Comparison of ENCODE assay signal across 19 cellular contexts in the genomic region with DNA sequence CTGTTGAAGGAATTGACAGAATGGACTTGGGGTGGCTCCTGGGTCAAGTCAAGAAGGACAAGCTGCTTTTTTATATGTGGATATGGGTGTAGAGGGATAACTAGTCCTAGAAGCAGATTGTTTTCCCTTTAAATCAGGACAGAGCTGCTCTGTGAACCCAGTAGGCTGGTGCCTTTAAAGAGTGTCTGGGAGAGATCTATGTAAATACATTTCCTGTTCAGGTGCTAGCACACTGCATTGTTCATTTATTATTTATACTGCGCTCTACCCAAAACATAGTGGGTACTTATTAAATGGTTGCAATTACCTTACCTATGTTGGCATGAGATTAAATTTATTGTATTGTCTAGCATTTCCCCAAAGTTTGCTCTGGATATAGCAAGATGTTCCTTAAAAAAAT.
DNase-seq lines count a peak whose midpoint lies in the region; ATAC-seq and TF ChIP-seq lines count a peak whose summit lies in the region.
"Had no signal": no experiment of that assay in that cellular context is flagged by ENCODE, and none has a peak within 500 bp of the region (broad histone marks: within the 10 kb centered on the region; RNA-seq: fewer than 3 reads in every experiment).

No MANE protein-coding gene starts in this region.

- no peaks in the 10 kb centered on the region for H3K9me2 ChIP-seq in GM23338 (ENCODE audit: insufficient read depth)
- no peaks in the 10 kb centered on the region for H3K9me2 ChIP-seq in OCI-LY7 (ENCODE audit: insufficient read depth, low read length)
- H3K9me2 ChIP-seq: SK-N-SH had no signal

- H3K36me3 Mint-ChIP-seq in GM23338 (ENCODE audit: low read depth) (no peaks in the 10 kb centered on the region), nephron progenitor cell (ENCODE audit: low read depth) (no peaks in the 10 kb centered on the region)
- H3K36me3 Mint-ChIP-seq: stimulated activated effector memory CD8-positive, alpha-beta T cell treated with anti-CD3 and anti-CD28 coated beads, Interleukin-12 subunit alpha, Interleukin-12 subunit beta, amount 100 ng/mL, for 72 hours had no signal

- no peak for TF ChIP-seq CTCF in GM23338 (conservative IDR thresholded peaks at IDR 0.05; ENCODE audit: low read depth in 2 of 2)
- TF ChIP-seq CTCF in OCI-LY7 (conservative IDR thresholded peaks at IDR 0.05; ENCODE audit: low read length): no peak
- TF ChIP-seq CTCF in nephron progenitor cell (IDR thresholded peaks at IDR 0.05): no peak

- H3K27me3 Mint-ChIP-seq in GM23338 (ENCODE audit: insufficient read depth, low read depth, poor library complexity): no peaks in the 10 kb centered on the region
- H3K27me3 Mint-ChIP-seq in nephron progenitor cell (ENCODE audit: low read depth, poor library complexity): peaks cover 3% of the 10 kb centered on the region
- H3K27me3 Mint-ChIP-seq: dendritic cell treated with granulocyte-macrophage colony-stimulating factor and Interleukin-4, amounts not matched to agents 40 ng/mL and 50 ng/mL, for 4 days had no signal

- H3K4me3 ChIP-seq in GM23338 (no peak overlapping the region), OCI-LY7 (ENCODE audit: low read depth, low read length, poor library complexity, severe bottlenecking) (peak overlapping the region; percentile 7)
- H3K4me3 ChIP-seq: lung, right lobe of liver, thoracic aorta had no signal

- no peaks in the 10 kb centered on the region for H3K27me3 ChIP-seq in GM23338 (ENCODE audit: insufficient read depth)
- H3K27me3 ChIP-seq: right lobe of liver had no signal

- ATAC-seq in GM23338: no peak
- no peak for ATAC-seq in GM21390 (IDR thresholded peaks at IDR 0.05; ENCODE audit: unreplicated experiment)
- ATAC-seq: right lobe of liver; stimulated activated effector memory CD8-positive, alpha-beta T cell treated with anti-CD3 and anti-CD28 coated beads, Interleukin-12 subunit alpha, Interleukin-12 subunit beta, amount 100 ng/mL, for 72 hours had no signal

- peak; percentile 7 for DNase-seq in DMS153 (lab: John Stamatoyannopoulos, UW)
- no peak for DNase-seq in GM23338 (ENCODE audit: low spot score)
- peak; percentile 39 for DNase-seq in OCI-LY7 (ENCODE audit: low spot score)
- no peak for DNase-seq in nephron progenitor cell
- DNase-seq in HuH-7.5 (ENCODE audit: low spot score): no peak
- DNase-seq in RKO (ENCODE audit: low spot score): no peak
- DNase-seq: activated CD4-positive, CD25-positive, alpha-beta regulatory T cell treated with anti-CD3 and anti-CD28 coated beads, Interleukin-2, amount 50 U/mL, for 72 hours; Kasumi-1; NCI-H1105; NCI-H2171; right lobe of liver; SK-N-SH; T1000 had no signal

- H3K9me3 ChIP-seq in OCI-LY7 (ENCODE audit: low read length): no peaks in the 10 kb centered on the region
- H3K9me3 ChIP-seq: right lobe of liver, SK-N-SH, thoracic aorta had no signal

- H3K9me3 Mint-ChIP-seq in GM23338 (no peaks in the 10 kb centered on the region), nephron progenitor cell (no peaks in the 10 kb centered on the region)
- H3K9me3 Mint-ChIP-seq: dendritic cell treated with granulocyte-macrophage colony-stimulating factor and Interleukin-4, amounts not matched to agents 40 ng/mL and 50 ng/mL, for 4 days; stimulated activated effector memory CD8-positive, alpha-beta T cell treated with anti-CD3 and anti-CD28 coated beads, Interleukin-12 subunit alpha, Interleukin-12 subunit beta, amount 100 ng/mL, for 72 hours had no signal

- no peak overlapping the region for H3K27ac ChIP-seq in GM23338 (ENCODE audit: low read depth)
- H3K27ac ChIP-seq in OCI-LY7 (ENCODE audit: low read depth, low read length, poor library complexity, severe bottlenecking): no peak overlapping the region
- H3K27ac ChIP-seq: parathyroid adenoma, right lobe of liver, thoracic aorta had no signal

- no TSS peak for BruUV-seq in OCI-LY7 (replicated peaks; lab: Mats Ljungman, UMichigan)

- no peak overlapping the region for H2AFZ ChIP-seq in GM23338
- no peak overlapping the region for H2AFZ ChIP-seq in OCI-LY7 (ENCODE audit: low read length)
- H2AFZ ChIP-seq: parathyroid adenoma had no signal

- H3K4me2 ChIP-seq in GM23338 (no peak overlapping the region), OCI-LY7 (ENCODE audit: low read length) (peak overlapping the region; percentile 52)
- H3K4me2 ChIP-seq: SK-N-SH had no signal

- intact Hi-C loops in OCI-LY7 (cut with micrococcal nuclease; ENCODE audit: unreplicated experiment): no loop called here

- no peaks in the 10 kb centered on the region for H4K20me1 ChIP-seq in GM23338 (replicated peaks; ENCODE audit: insufficient read depth)
- H4K20me1 ChIP-seq in OCI-LY7 (ENCODE audit: insufficient read depth, low read length): peaks cover 9% of the 10 kb centered on the region; the same call in 1 of the 2 replicates

- peak overlapping the region; percentile 14; the same call in 1 of the 2 replicates for H3K27ac Mint-ChIP-seq in GM23338
- peak overlapping the region; percentile 62 for H3K27ac Mint-ChIP-seq in nephron progenitor cell
- H3K27ac Mint-ChIP-seq: dendritic cell treated with granulocyte-macrophage colony-stimulating factor and Interleukin-4, amounts not matched to agents 40 ng/mL and 50 ng/mL, for 4 days; stimulated activated effector memory CD8-positive, alpha-beta T cell treated with anti-CD3 and anti-CD28 coated beads, Interleukin-12 subunit alpha, Interleukin-12 subunit beta, amount 100 ng/mL, for 72 hours had no signal

- H3K79me2 ChIP-seq in GM23338 (replicated peaks; ENCODE audit: insufficient read depth) (no peaks in the 10 kb centered on the region), OCI-LY7 (ENCODE audit: insufficient read depth, low read depth, low read length) (no peaks in the 10 kb centered on the region)
- H3K79me2 ChIP-seq: parathyroid adenoma had no signal

- POLR2A ChIA-PET in OCI-LY7 (lab: Charles Lee): no interaction called here

- H3K4me1 Mint-ChIP-seq in GM23338: peaks cover 30% of the 10 kb centered on the region
- peaks cover 63% of the 10 kb centered on the region for H3K4me1 Mint-ChIP-seq in nephron progenitor cell

- no peaks in the 10 kb centered on the region for H3K36me3 ChIP-seq in GM23338 (ENCODE audit: insufficient read depth)
- H3K36me3 ChIP-seq in OCI-LY7 (ENCODE audit: insufficient read depth, low read length): no peaks in the 10 kb centered on the region
- H3K36me3 ChIP-seq: right lobe of liver, thoracic aorta had no signal

- CTCF ChIA-PET in OCI-LY7 (lab: Charles Lee; ENCODE audit: unreplicated experiment): no interaction called here

- H3K4me3 Mint-ChIP-seq in GM23338 (no peak overlapping the region), nephron progenitor cell (no peak overlapping the region)
- H3K4me3 Mint-ChIP-seq: dendritic cell treated with granulocyte-macrophage colony-stimulating factor and Interleukin-4, amounts not matched to agents 40 ng/mL and 50 ng/mL, for 4 days; stimulated activated effector memory CD8-positive, alpha-beta T cell treated with anti-CD3 and anti-CD28 coated beads, Interleukin-12 subunit alpha, Interleukin-12 subunit beta, amount 100 ng/mL, for 72 hours had no signal

- no peaks in the 10 kb centered on the region for H3F3A ChIP-seq in GM23338 (replicated peaks; ENCODE audit: low read depth)

- peaks cover 8% of the 10 kb centered on the region for H3K4me1 ChIP-seq in GM23338 (ENCODE audit: insufficient read depth)
- H3K4me1 ChIP-seq in OCI-LY7 (ENCODE audit: insufficient read depth, low read length, poor library complexity, severe bottlenecking): peaks cover 63% of the 10 kb centered on the region
- H3K4me1 ChIP-seq: parathyroid adenoma had no signal

TF ChIP-seq in GM23338, 12 proteins besides CTCF, POLR2A, EP300 and RAD21 (continues in another document):
- TF ChIP-seq ZNF331 (CRISPR knock-in tag; IDR thresholded peaks at IDR 0.05; ENCODE audit: low read depth): no peak
- TF ChIP-seq, protein P1, sequence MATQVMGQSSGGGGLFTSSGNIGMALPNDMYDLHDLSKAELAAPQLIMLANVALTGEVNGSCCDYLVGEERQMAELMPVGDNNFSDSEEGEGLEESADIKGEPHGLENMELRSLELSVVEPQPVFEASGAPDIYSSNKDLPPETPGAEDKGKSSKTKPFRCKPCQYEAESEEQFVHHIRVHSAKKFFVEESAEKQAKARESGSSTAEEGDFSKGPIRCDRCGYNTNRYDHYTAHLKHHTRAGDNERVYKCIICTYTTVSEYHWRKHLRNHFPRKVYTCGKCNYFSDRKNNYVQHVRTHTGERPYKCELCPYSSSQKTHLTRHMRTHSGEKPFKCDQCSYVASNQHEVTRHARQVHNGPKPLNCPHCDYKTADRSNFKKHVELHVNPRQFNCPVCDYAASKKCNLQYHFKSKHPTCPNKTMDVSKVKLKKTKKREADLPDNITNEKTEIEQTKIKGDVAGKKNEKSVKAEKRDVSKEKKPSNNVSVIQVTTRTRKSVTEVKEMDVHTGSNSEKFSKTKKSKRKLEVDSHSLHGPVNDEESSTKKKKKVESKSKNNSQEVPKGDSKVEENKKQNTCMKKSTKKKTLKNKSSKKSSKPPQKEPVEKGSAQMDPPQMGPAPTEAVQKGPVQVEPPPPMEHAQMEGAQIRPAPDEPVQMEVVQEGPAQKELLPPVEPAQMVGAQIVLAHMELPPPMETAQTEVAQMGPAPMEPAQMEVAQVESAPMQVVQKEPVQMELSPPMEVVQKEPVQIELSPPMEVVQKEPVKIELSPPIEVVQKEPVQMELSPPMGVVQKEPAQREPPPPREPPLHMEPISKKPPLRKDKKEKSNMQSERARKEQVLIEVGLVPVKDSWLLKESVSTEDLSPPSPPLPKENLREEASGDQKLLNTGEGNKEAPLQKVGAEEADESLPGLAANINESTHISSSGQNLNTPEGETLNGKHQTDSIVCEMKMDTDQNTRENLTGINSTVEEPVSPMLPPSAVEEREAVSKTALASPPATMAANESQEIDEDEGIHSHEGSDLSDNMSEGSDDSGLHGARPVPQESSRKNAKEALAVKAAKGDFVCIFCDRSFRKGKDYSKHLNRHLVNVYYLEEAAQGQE (IDR thresholded peaks at IDR 0.05; ENCODE audit: unreplicated experiment): no peak
- TF ChIP-seq EZH2phosphoT487 (IDR thresholded peaks at IDR 0.05; ENCODE audit: unreplicated experiment): no peak
- no peak for TF ChIP-seq ZNF114 (CRISPR knock-in tag; IDR thresholded peaks at IDR 0.05)
- no peak for TF ChIP-seq POLR2AphosphoS5 (IDR thresholded peaks at IDR 0.05; ENCODE audit: low read depth)
- TF ChIP-seq EZH2 (IDR thresholded peaks at IDR 0.05; ENCODE audit: low read depth, unreplicated experiment): no peak
- TF ChIP-seq JUNB (IDR thresholded peaks at IDR 0.05; ENCODE audit: unreplicated experiment): no peak
- no peak for TF ChIP-seq CREB1 (CRISPR knock-in tag; IDR thresholded peaks at IDR 0.05; ENCODE audit: low read depth)

Comparison
In these comparisons a context has a peak if more than half of its experiments do, and no peak if none do; other contexts are left out.
1. DNase-seq: peak in DMS153 (single experiment) and OCI-LY7 (single experiment); none in GM23338 (single experiment), nephron progenitor cell (single experiment), HuH-7.5 (single experiment) and RKO (single experiment).